ENCODE assay signal across 8 cellular contexts in genomic region chr20:17898548-17898994, GRCh38.
A peak's percentile ranks its signal among the peaks of the same experiment; 100 is the strongest.
DNase-seq lines count a peak whose midpoint lies in the region; ATAC-seq, FAIRE-seq and TF ChIP-seq lines count a peak whose summit lies in the region.

No MANE protein-coding gene starts in this region.

- H3K4me2 ChIP-seq in DND-41 (ENCODE audit: insufficient read depth, low read length) (no peak overlapping the region), parathyroid adenoma (ENCODE audit: low read length) (no peak overlapping the region)

- H3K9me3 ChIP-seq in DND-41 (ENCODE audit: insufficient read depth, low read length, severe bottlenecking) = no peaks in the 10 kb centered on the region
- H3K9me3 ChIP-seq in RWPE2 (ENCODE audit: severe bottlenecking) = no peaks in the 10 kb centered on the region
- no peaks in the 10 kb centered on the region for H3K9me3 ChIP-seq in parathyroid adenoma (ENCODE audit: control insufficient read depth, low read length)
- H3K9me3 ChIP-seq in upper lobe of right lung = no peaks in the 10 kb centered on the region

- H3K4me1 ChIP-seq in DND-41 (ENCODE audit: insufficient read depth, low read length) (no peaks in the 10 kb centered on the region), RWPE2 (ENCODE audit: insufficient read depth, poor library complexity, severe bottlenecking) (no peaks in the 10 kb centered on the region), parathyroid adenoma (peaks cover 28% of the 10 kb centered on the region), upper lobe of right lung (peaks cover 25% of the 10 kb centered on the region)

- H3K4me3 ChIP-seq in DND-41 (ENCODE audit: low read depth in 1 of 2, low read length in 2 of 2) (no peak overlapping the region), RWPE2 (ENCODE audit: severe bottlenecking) (no peak overlapping the region), parathyroid adenoma (ENCODE audit: low read depth, low read length) (no peak overlapping the region), upper lobe of right lung (no peak overlapping the region)

- TF ChIP-seq CTCF in DND-41 (IDR thresholded peaks at IDR 0.05; ENCODE audit: borderline replicate concordance, extremely low read depth, low read length, poor library complexity, severe bottlenecking) (peak; percentile 94), RWPE2 (IDR thresholded peaks at IDR 0.05; ENCODE audit: poor library complexity, severe bottlenecking) (peak; percentile 98), parathyroid adenoma (IDR thresholded peaks at IDR 0.05) (peak; percentile 99), upper lobe of right lung (IDR thresholded peaks at IDR 0.05) (peak; percentile 97)

- no peaks in the 10 kb centered on the region; the same call in none of the 2 replicates for H4K20me1 ChIP-seq in DND-41 (ENCODE audit: insufficient read depth, low read length)

- H3K9ac ChIP-seq in DND-41 (ENCODE audit: low read depth, low read length) (no peak overlapping the region), parathyroid adenoma (no peak overlapping the region)

- DNase-seq in DND-41 = peak; percentile 69
- peak; percentile 48 for DNase-seq in HS-27A (ENCODE audit: low read depth)
- no peak for DNase-seq in RWPE2 (ENCODE audit: low spot score)
- peak; percentile 83 for DNase-seq in activated effector memory CD4-positive, alpha-beta T cell treated with anti-CD3 and anti-CD28 coated beads, Interleukin-2, amount 50 U/mL, for 16 hours
- peak; percentile 51 to 60 for DNase-seq in frontal cortex (ENCODE audit: low spot score in 2 of 2)
- DNase-seq in upper lobe of right lung = peak; percentile 73

- H3K27me3 ChIP-seq in DND-41 (ENCODE audit: insufficient read depth, low read length, poor library complexity) = peaks cover 3% of the 10 kb centered on the region
- H3K27me3 ChIP-seq in RWPE2 (ENCODE audit: insufficient read depth, poor library complexity, severe bottlenecking) = no peaks in the 10 kb centered on the region
- H3K27me3 ChIP-seq in parathyroid adenoma (ENCODE audit: control insufficient read depth, insufficient read depth, low read length) = no peaks in the 10 kb centered on the region
- H3K27me3 ChIP-seq in upper lobe of right lung = no peaks in the 10 kb centered on the region

- H3K27ac ChIP-seq in DND-41 (ENCODE audit: low read length) (no peak overlapping the region), RWPE2 (ENCODE audit: poor library complexity, severe bottlenecking) (no peak overlapping the region), parathyroid adenoma (no peak overlapping the region), upper lobe of right lung (no peak overlapping the region)

- peak; percentile 79 for FAIRE-seq in frontal cortex (lab: Jason Lieb, UNC)

- H3K79me2 ChIP-seq in DND-41 (ENCODE audit: insufficient read depth, low read length) (no peaks in the 10 kb centered on the region), parathyroid adenoma (no peaks in the 10 kb centered on the region)

- H3K36me3 ChIP-seq in DND-41 (ENCODE audit: insufficient read depth, low read length) (no peaks in the 10 kb centered on the region), RWPE2 (ENCODE audit: low read depth) (no peaks in the 10 kb centered on the region), parathyroid adenoma (ENCODE audit: control insufficient read depth, insufficient read depth, low read length) (no peaks in the 10 kb centered on the region), upper lobe of right lung (no peaks in the 10 kb centered on the region)

- intact Hi-C loops in upper lobe of right lung (cut with DNase I) = loop anchor here (10.0 kb wide), 1 partner anchor 214 kb away; the partner anchor contains the start of gene RRBP1

- peak; percentile 88 for ATAC-seq in DND-41 (ENCODE audit: insufficient read depth, low read depth)
- ATAC-seq in RWPE2 (ENCODE audit: low read depth) = peak; percentile 70
- peak; percentile 86 for ATAC-seq in upper lobe of right lung
- ATAC-seq in GM19463 (IDR thresholded peaks at IDR 0.05; ENCODE audit: unreplicated experiment) = no peak

- no peak overlapping the region for H2AFZ ChIP-seq in DND-41 (ENCODE audit: low read depth, low read length)
- no peak overlapping the region for H2AFZ ChIP-seq in parathyroid adenoma
